In genomic region chr3:100533176-100533575, GRCh38 we compare ENCODE assay signal across 24 cellular contexts.
DNase-seq lines count a peak whose midpoint lies in the region; ATAC-seq and TF ChIP-seq lines count a peak whose summit lies in the region.
"Had no signal": no experiment of that assay in that cellular context is flagged by ENCODE, and none has a peak within 500 bp of the region (broad histone marks: within the 10 kb centered on the region; RNA-seq: fewer than 3 reads in every experiment).

No MANE protein-coding gene starts in this region.

- no peak overlapping the region for H3K4me3 ChIP-seq in AG09309 (ENCODE audit: control insufficient read depth, low read depth, low read length)
- H3K4me3 ChIP-seq: A549, breast epithelium, GM23338, heart right ventricle had no signal

- ATAC-seq in HG03095 (IDR thresholded peaks at IDR 0.05; ENCODE audit: unreplicated experiment) (no peak), HG03159 (IDR thresholded peaks at IDR 0.05; ENCODE audit: unreplicated experiment) (no peak), HG02981 (IDR thresholded peaks at IDR 0.05; ENCODE audit: unreplicated experiment) (no peak)
- ATAC-seq: A549; activated CD4-positive, alpha-beta T cell treated with anti-CD3 and anti-CD28 coated beads for 36 hours; foreskin keratinocyte; GM23338; heart right ventricle had no signal

- peak; percentile 81 for DNase-seq in AG09309 (ENCODE audit: low read depth)
- peak; percentile 89 for DNase-seq in GM04503 (ENCODE audit: low read depth)
- DNase-seq in dedifferentiated amniotic fluid mesenchymal stem cell (ENCODE audit: extremely low spot score), result peak; percentile 38
- DNase-seq in islet precursor cell, result peak; percentile 83
- DNase-seq in GDM1 (lab: John Stamatoyannopoulos, UW), result no peak
- DNase-seq: activated CD4-positive, alpha-beta T cell treated with anti-CD3 and anti-CD28 coated beads for 36 hours; C1 segment of cervical spinal cord; DMS153; heart right ventricle; Karpas-422; kidney; NCI-H2081 treated with DMSO at 0.1 percent for 48 hours; retina; SIG-M5; small intestine; stimulated activated naive CD4-positive, alpha-beta T cell; T-helper 9 cell had no signal

- no peak for TF ChIP-seq CTCF in AG09309 (IDR thresholded peaks at IDR 0.05; ENCODE audit: control insufficient read depth, insufficient read depth, low read depth, low read length, missing control alignments)
